Comparison of ENCODE assay signal across 33 cellular contexts in genomic region chr20:43006651-43007375, GRCh38.
"Had no signal": no experiment of that assay in that cellular context is flagged by ENCODE, and none has a peak within 500 bp of the region (broad histone marks: within the 10 kb centered on the region; RNA-seq: fewer than 3 reads in every experiment).

No MANE protein-coding gene starts in this region.

- H3K27me3 Mint-ChIP-seq: activated B cell treated with CpG ODN at 0.5 μM for 24 hours; activated CD4-positive, alpha-beta memory T cell treated with anti-CD3 and anti-CD28 coated beads for 36 hours; activated naive CD8-positive, alpha-beta T cell; activated naive CD8-positive, alpha-beta T cell treated with anti-CD3 and anti-CD28 coated beads, Interleukin-2, amount 50 U/mL, for 24 hours had no signal

- H3K4me3 Mint-ChIP-seq: activated B cell treated with CpG ODN at 0.5 μM for 24 hours; activated CD4-positive, alpha-beta memory T cell treated with anti-CD3 and anti-CD28 coated beads for 36 hours; activated naive CD4-positive, alpha-beta T cell treated with anti-CD3 and anti-CD28 coated beads for 36 hours; activated naive CD8-positive, alpha-beta T cell; activated naive CD8-positive, alpha-beta T cell treated with anti-CD3 and anti-CD28 coated beads, Interleukin-2, amount 50 U/mL, for 24 hours; activated T-cell treated with anti-CD3 and anti-CD28 coated beads, Interleukin-2, amount 50 U/mL, for 4 hours; activated T-helper 1 cell treated with anti-CD3 and anti-CD28 coated beads, Interleukin-12 subunit alpha, Interleukin-12 subunit beta, Interleukin-2, Interleukin-4 antibody, amounts not matched to agents 30 ng/mL and 10 ng/mL and 1 ng/mL, durations not matched to agents 14 hours and 24 hours and 36 hours; brain; T-helper 1 cell treated with Interleukin-12 subunit alpha and Interleukin-12 subunit beta and Interleukin-4 antibody, amounts not matched to agents 30 μg/mL and 1 μg/mL, for 36 hours; T-helper 2 cell treated with Interferon-gamma antibody and Interleukin-4, amounts not matched to agents 5 μg/mL and 100 μg/mL, for 36 hours had no signal

- DNase-seq: activated B cell treated with CpG ODN at 0.5 μM for 24 hours; activated CD4-positive, alpha-beta memory T cell treated with anti-CD3 and anti-CD28 coated beads for 36 hours; activated CD4-positive, alpha-beta T cell treated with anti-CD3 and anti-CD28 coated beads for 4 hours; activated CD4-positive, alpha-beta T cell treated with anti-CD3 and anti-CD28 coated beads, Interleukin-2, amount 50 U/mL, for 1 hour; activated CD4-positive, CD25-positive, alpha-beta regulatory T cell treated with anti-CD3 and anti-CD28 coated beads, Interleukin-2, amount 50 U/mL, for 72 hours; activated CD8-positive, alpha-beta memory T cell treated with anti-CD3 and anti-CD28 coated beads, Interleukin-2, amount 50 U/mL, for 4 hours; activated gamma-delta T cell treated with Interleukin-2 at 50 U/mL for 16 hours; activated naive CD4-positive, alpha-beta T cell treated with anti-CD3 and anti-CD28 coated beads for 36 hours; activated naive CD8-positive, alpha-beta T cell treated with anti-CD3 and anti-CD28 coated beads, Interleukin-2, amount 50 U/mL, for 24 hours; activated T-cell treated with anti-CD3 and anti-CD28 coated beads for 4 hours; activated T-cell treated with anti-CD3 and anti-CD28 coated beads, Interleukin-2, amount 50 U/mL, for 4 hours; anterior cingulate cortex; caudate nucleus; KG1; MM.1S; MV-4-11; NCI-H1092; NCI-H1436 treated with DMSO at 0.1 percent for 48 hours; NCI-H1694 treated with DMSO at 0.1 percent for 48 hours; NCI-H2029; NCI-H510A; NCI-H526; NCI-H748 treated with DMSO at 0.1 percent for 48 hours; SHP77 had no signal

- H3K36me3 Mint-ChIP-seq: activated CD4-positive, alpha-beta memory T cell treated with anti-CD3 and anti-CD28 coated beads for 36 hours; activated naive CD8-positive, alpha-beta T cell; brain had no signal

- H3K9me3 Mint-ChIP-seq: activated CD4-positive, alpha-beta memory T cell treated with anti-CD3 and anti-CD28 coated beads for 36 hours; activated naive CD8-positive, alpha-beta T cell treated with anti-CD3 and anti-CD28 coated beads, Interleukin-2, amount 50 U/mL, for 24 hours; activated T-helper 1 cell treated with anti-CD3 and anti-CD28 coated beads, Interleukin-12 subunit alpha, Interleukin-12 subunit beta, Interleukin-2, Interleukin-4 antibody, amounts not matched to agents 30 ng/mL and 10 ng/mL and 1 ng/mL, durations not matched to agents 14 hours and 24 hours and 36 hours had no signal

- H3K9me3 ChIP-seq: SJCRH30 had no signal

- H3K4me1 Mint-ChIP-seq: activated B cell treated with CpG ODN at 0.5 μM for 24 hours; activated naive CD8-positive, alpha-beta T cell treated with anti-CD3 and anti-CD28 coated beads, Interleukin-2, amount 50 U/mL, for 24 hours; brain had no signal

- H3K27me3 ChIP-seq: SJCRH30 had no signal

- H3K4me3 ChIP-seq: SJCRH30, SK-N-MC had no signal

- H3K27ac Mint-ChIP-seq: activated B cell treated with CpG ODN at 0.5 μM for 24 hours; activated CD4-positive, alpha-beta memory T cell treated with anti-CD3 and anti-CD28 coated beads for 36 hours; activated naive CD4-positive, alpha-beta T cell treated with anti-CD3 and anti-CD28 coated beads for 36 hours; activated naive CD8-positive, alpha-beta T cell; activated naive CD8-positive, alpha-beta T cell treated with anti-CD3 and anti-CD28 coated beads, Interleukin-2, amount 50 U/mL, for 24 hours; activated T-helper 1 cell treated with anti-CD3 and anti-CD28 coated beads, Interleukin-12 subunit alpha, Interleukin-12 subunit beta, Interleukin-2, Interleukin-4 antibody, amounts not matched to agents 30 ng/mL and 10 ng/mL and 1 ng/mL, durations not matched to agents 14 hours and 24 hours and 36 hours; brain; T-helper 1 cell treated with Interleukin-12 subunit alpha and Interleukin-12 subunit beta and Interleukin-4 antibody, amounts not matched to agents 30 μg/mL and 1 μg/mL, for 36 hours; T-helper 2 cell treated with Interferon-gamma antibody and Interleukin-4, amounts not matched to agents 5 μg/mL and 100 μg/mL, for 36 hours had no signal

- FAIRE-seq: bronchial epithelial cell had no signal

- ATAC-seq: activated naive CD8-positive, alpha-beta T cell treated with anti-CD3 and anti-CD28 coated beads, Interleukin-2, amount 50 U/mL, for 24 hours; activated T-cell treated with anti-CD3 and anti-CD28 coated beads, Interleukin-2, amount 50 U/mL, for 4 hours; Panc1 had no signal

- H3K27ac ChIP-seq: SJCRH30, SK-N-MC had no signal
